In genomic region chr21:36347962-36348328, GRCh38 we compare ENCODE assay signal across 21 cellular contexts. TPM values are rescaled to one million over a fixed set of nuclear protein-coding genes. Genes with fewer than 3 reads are reported as not detected.
A peak's percentile ranks its signal among the peaks of the same experiment; 100 is the strongest.
DNase-seq lines count a peak whose midpoint lies in the region; ATAC-seq and TF ChIP-seq lines count a peak whose summit lies in the region.
"Had no signal": no experiment of that assay in that cellular context is flagged by ENCODE, and none has a peak within 500 bp of the region (broad histone marks: within the 10 kb centered on the region; RNA-seq: fewer than 3 reads in every experiment).

No MANE protein-coding gene starts in this region.

- H3K4me3 ChIP-seq in HEK293 (ENCODE audit: low read depth, low read length), result no peak overlapping the region
- H3K4me3 ChIP-seq in brain microvascular endothelial cell (ENCODE audit: low read depth, low read length), result no peak overlapping the region
- H3K4me3 ChIP-seq in naive thymus-derived CD4-positive, alpha-beta T cell (ENCODE audit: low read length), result no peak overlapping the region
- no peak overlapping the region for H3K4me3 ChIP-seq in prostate gland
- H3K4me3 ChIP-seq: psoas muscle had no signal

- no peak for ATAC-seq in activated CD4-positive, alpha-beta T cell treated with anti-CD3 and anti-CD28 coated beads for 36 hours
- ATAC-seq in naive thymus-derived CD4-positive, alpha-beta T cell, result no peak
- ATAC-seq: activated naive CD4-positive, alpha-beta T cell treated with anti-CD3 and anti-CD28 coated beads, Interleukin-2, amount 50 U/mL, for 72 hours; psoas muscle had no signal

- CTCF ChIA-PET in activated CD4-positive, alpha-beta T cell treated with anti-CD3 and anti-CD28 coated beads for 36 hours (lab: Charles Lee), result interaction anchor here (0.6 to 1.7 kb wide), 3 partner anchors 11 to 75 kb away, joined by 4 to 6 read pairs (median 4); no protein-coding TSS in a partner anchor
- CTCF ChIA-PET in HEK293 (lab: Yijun Ruan, JAX), result interaction anchor here (0.6 to 1.2 kb wide), 3 partner anchors 16 to 60 kb away, joined by 3 to 5 read pairs (median 3); no protein-coding TSS in a partner anchor
- CTCF ChIA-PET in naive thymus-derived CD4-positive, alpha-beta T cell (lab: Charles Lee), result no interaction called here

- no peak overlapping the region for H3K4me3 Mint-ChIP-seq in activated CD4-positive, alpha-beta T cell treated with anti-CD3 and anti-CD28 coated beads for 36 hours
- no peak overlapping the region for H3K4me3 Mint-ChIP-seq in naive thymus-derived CD4-positive, alpha-beta T cell
- H3K4me3 Mint-ChIP-seq: brain, mesothelial cell of epicardium, nephron progenitor cell had no signal

- peaks cover 8% of the 10 kb centered on the region for H3K4me1 Mint-ChIP-seq in activated CD4-positive, alpha-beta T cell treated with anti-CD3 and anti-CD28 coated beads for 36 hours
- peaks cover 2 to 17% (median 7%) of the 10 kb centered on the region in 7 donors for H3K4me1 Mint-ChIP-seq in naive thymus-derived CD4-positive, alpha-beta T cell
- H3K4me1 Mint-ChIP-seq: brain, nephron progenitor cell had no signal

- no peaks in the 10 kb centered on the region for H3K27me3 Mint-ChIP-seq in activated CD4-positive, alpha-beta T cell treated with anti-CD3 and anti-CD28 coated beads for 36 hours
- H3K27me3 Mint-ChIP-seq in naive thymus-derived CD4-positive, alpha-beta T cell, result no peaks in the 10 kb centered on the region

- no peak for TF ChIP-seq CTCF in HEK293 (tag by site-specific recombination; IDR thresholded peaks at IDR 0.05)
- no peak for TF ChIP-seq CTCF in brain microvascular endothelial cell (IDR thresholded peaks at IDR 0.05; ENCODE audit: low read depth, low read length, missing control alignments)
- TF ChIP-seq CTCF in prostate gland (IDR thresholded peaks at IDR 0.05), result no peak

- DNase-seq in activated CD4-positive, alpha-beta T cell treated with anti-CD3 and anti-CD28 coated beads for 36 hours, result no peak
- DNase-seq in activated CD4-positive, alpha-beta T cell treated with anti-CD3 and anti-CD28 coated beads, Interleukin-2, amount 50 U/mL, for 1 hour, result no peak
- DNase-seq in brain microvascular endothelial cell (no peak), DMS79 treated with DMSO at 0.1 percent for 48 hours (lab: John Stamatoyannopoulos, UW) (no peak), prostate gland (ENCODE audit: low spot score) (no peak), SW 1271 (lab: John Stamatoyannopoulos, UW) (no peak)
- no peak for DNase-seq in naive thymus-derived CD4-positive, alpha-beta T cell
- DNase-seq: activated CD4-positive, alpha-beta T cell treated with anti-CD3 and anti-CD28 coated beads, Interleukin-2, amount 50 U/mL, for 4 hours; dermis blood vessel endothelial cell; DMS153; left cardiac atrium; NCI-H510A treated with DMSO at 0.1 percent for 48 hours; nephron progenitor cell; psoas muscle; substantia nigra had no signal

- WGBS in prostate gland, result 93% methylated on average over 2 of the region's 2 CpGs

- H3K27me3 ChIP-seq in brain microvascular endothelial cell (replicated peaks), result no peaks in the 10 kb centered on the region
- H3K27me3 ChIP-seq in naive thymus-derived CD4-positive, alpha-beta T cell (ENCODE audit: control insufficient read depth in 2 of 2, insufficient read depth in 2 of 2, low read length in 2 of 2), result no peaks in the 10 kb centered on the region
- no peaks in the 10 kb centered on the region for H3K27me3 ChIP-seq in prostate gland (replicated peaks; ENCODE audit: insufficient read depth)

- intact Hi-C loops in activated CD4-positive, alpha-beta T cell treated with anti-CD3 and anti-CD28 coated beads for 36 hours (cut with DNase I, micrococcal nuclease), result no loop called here
- intact Hi-C loops in naive thymus-derived CD4-positive, alpha-beta T cell (cut with micrococcal nuclease), result no loop called here
- intact Hi-C loops in prostate gland (cut with DNase I), result no loop called here

- H3K4me1 ChIP-seq in HEK293 (ENCODE audit: control insufficient read depth, insufficient read depth, low read length), result no peaks in the 10 kb centered on the region
- H3K4me1 ChIP-seq in naive thymus-derived CD4-positive, alpha-beta T cell (ENCODE audit: control insufficient read depth in 2 of 2, insufficient read depth in 2 of 2, low read length in 2 of 2), result no peaks in the 10 kb centered on the region
- H3K4me1 ChIP-seq in prostate gland (replicated peaks), result no peaks in the 10 kb centered on the region
- H3K4me1 ChIP-seq: psoas muscle had no signal

- H3K36me3 Mint-ChIP-seq in activated CD4-positive, alpha-beta T cell treated with anti-CD3 and anti-CD28 coated beads for 36 hours (ENCODE audit: low read depth), result peaks cover 53% of the 10 kb centered on the region
- H3K36me3 Mint-ChIP-seq in naive thymus-derived CD4-positive, alpha-beta T cell, result peaks cover 10 to 34% (median 29%) of the 10 kb centered on the region in 5 donors

- no peaks in the 10 kb centered on the region for H3K9me3 ChIP-seq in HEK293 (ENCODE audit: control insufficient read depth, insufficient read depth, low read depth, low read length)
- H3K9me3 ChIP-seq in naive thymus-derived CD4-positive, alpha-beta T cell (ENCODE audit: control insufficient read depth in 2 of 3, low read length in 3 of 3), result no peaks in the 10 kb centered on the region
- H3K9me3 ChIP-seq in prostate gland, result no peaks in the 10 kb centered on the region
- H3K9me3 ChIP-seq: psoas muscle had no signal

- in situ Hi-C loops in brain microvascular endothelial cell (cut with HindIII; ENCODE audit: low pct_ligation_motif_present, low sequenced_read_pairs), result no loop called here

- H3K9me3 Mint-ChIP-seq in activated CD4-positive, alpha-beta T cell treated with anti-CD3 and anti-CD28 coated beads for 36 hours (ENCODE audit: low read depth), result no peaks in the 10 kb centered on the region
- H3K9me3 Mint-ChIP-seq in naive thymus-derived CD4-positive, alpha-beta T cell, result no peaks in the 10 kb centered on the region
- H3K9me3 Mint-ChIP-seq: activated naive CD4-positive, alpha-beta T cell treated with anti-CD3 and anti-CD28 coated beads, Interleukin-2, amount 50 U/mL, for 72 hours; brain; mesothelial cell of epicardium; nephron progenitor cell had no signal

- POLR2A ChIA-PET in activated CD4-positive, alpha-beta T cell treated with anti-CD3 and anti-CD28 coated beads for 36 hours (lab: Charles Lee), result no interaction called here
- POLR2A ChIA-PET in HEK293 (lab: Yijun Ruan, JAX), result no interaction called here
- POLR2A ChIA-PET in naive thymus-derived CD4-positive, alpha-beta T cell (lab: Charles Lee), result interaction anchor here (3.6 kb wide), 1 partner anchor 10 kb away, joined by 9 read pairs; no protein-coding TSS in a partner anchor

- H3K36me3 ChIP-seq in HEK293 (ENCODE audit: control insufficient read depth in 2 of 2, insufficient read depth in 1 of 2, low read length in 2 of 2), result peaks cover 83 to 84% of the 10 kb centered on the region in 2 experiments
- H3K36me3 ChIP-seq in brain microvascular endothelial cell (replicated peaks), result peaks cover 44% of the 10 kb centered on the region
- peaks cover 7 to 86% (median 11%) of the 10 kb centered on the region in 3 experiments for H3K36me3 ChIP-seq in naive thymus-derived CD4-positive, alpha-beta T cell (ENCODE audit: control insufficient read depth in 2 of 3, insufficient read depth in 3 of 3, low read length in 3 of 3)
- H3K36me3 ChIP-seq in prostate gland, result peaks cover 0 to 8% of the 10 kb centered on the region in 2 donors

- H3K27ac ChIP-seq in HEK293 (ENCODE audit: extremely low read depth, low read depth, low read length), result no peak overlapping the region
- H3K27ac ChIP-seq in brain microvascular endothelial cell, result peak overlapping the region; percentile 50
- H3K27ac ChIP-seq in naive thymus-derived CD4-positive, alpha-beta T cell (ENCODE audit: low read depth, low read length), result no peak overlapping the region
- no peak overlapping the region for H3K27ac ChIP-seq in prostate gland
- H3K27ac ChIP-seq: C4-2B, psoas muscle, RWPE1 had no signal

- H3K27ac Mint-ChIP-seq in activated CD4-positive, alpha-beta T cell treated with anti-CD3 and anti-CD28 coated beads for 36 hours, result peak overlapping the region; percentile 19
- H3K27ac Mint-ChIP-seq in naive thymus-derived CD4-positive, alpha-beta T cell, result peak overlapping the region in 5 of 9 donors; percentile 40 to 66 (median 47)
- H3K27ac Mint-ChIP-seq: mesothelial cell of epicardium, nephron progenitor cell had no signal

- TF ChIP-seq POLR2A in prostate gland (IDR thresholded peaks at IDR 0.05), result no peak

TF ChIP-seq in HEK293, 187 proteins besides CTCF, POLR2A, EP300 and RAD21:
- TF ChIP-seq ZEB2 (tag by site-specific recombination; IDR thresholded peaks at IDR 0.05), result no peak
- TF ChIP-seq PRDM6 (tag by site-specific recombination; IDR thresholded peaks at IDR 0.05), result 0 out of 2 replicates have a peak, but pooled peaks have one; percentile 22

RNA-seq across cellular contexts. Expression of gene MORC3, which starts 27.9 kb away (rescaled TPM):
- 10 to 100 TPM; 23.9 to 25.0 TPM for total RNA-seq in activated CD4-positive, alpha-beta T cell treated with anti-CD3 and anti-CD28 coated beads for 36 hours
- total RNA-seq in naive thymus-derived CD4-positive, alpha-beta T cell, result 100 to 1,000 TPM in 2 of 5 experiments, 10 to 100 TPM in 3; 48.2 to 123 (median 62.0) TPM
- 10 to 100 TPM; 29.3 to 54.9 TPM for polyA plus RNA-seq in naive thymus-derived CD4-positive, alpha-beta T cell
- 10 to 100 TPM; 34.8 to 42.0 TPM for total RNA-seq in prostate gland

RNA-seq across cellular contexts. Expression of gene CHAF1B, which starts 37.2 kb away (rescaled TPM):
- 10 to 100 TPM; 33.2 to 36.3 TPM for total RNA-seq in activated CD4-positive, alpha-beta T cell treated with anti-CD3 and anti-CD28 coated beads for 36 hours
- 10 to 100 TPM in 1 of 5 experiments, 1 to 10 TPM in 4; 1.5 to 21.4 (median 4.0) TPM for total RNA-seq in naive thymus-derived CD4-positive, alpha-beta T cell
- polyA plus RNA-seq in naive thymus-derived CD4-positive, alpha-beta T cell, result 1 to 10 TPM in 1 of 2 donors, under 1 TPM in 1; 0.61 to 1.9 TPM
- 1 to 10 TPM; 4.2 to 4.9 TPM for total RNA-seq in prostate gland
